In genomic region chr5:159262859-159263568, GRCh38 we compare ENCODE assay signal across 8 cellular contexts.
A peak's percentile ranks its signal among the peaks of the same experiment; 100 is the strongest.
DNase-seq lines count a peak whose midpoint lies in the region; ATAC-seq and FAIRE-seq lines count a peak whose summit lies in the region.

UBLCP1 (plus strand) TSS chr5:159263290; CDS start chr5:159268916, 5,626 bp downstream.

- peak; percentile 60 for FAIRE-seq in islet of Langerhans (lab: Jason Lieb, UNC)

- ATAC-seq in GM19025 (IDR thresholded peaks at IDR 0.05; ENCODE audit: low read depth, unreplicated experiment) (peak; percentile 94), HG03280 (IDR thresholded peaks at IDR 0.05; ENCODE audit: unreplicated experiment) (peak; percentile 93)

- DNase-seq in AG08396 (ENCODE audit: low spot score) (peak; percentile 89), NCI-H446 (lab: John Stamatoyannopoulos, UW) (peak; percentile 50 to 68)
- peak; percentile 65 for DNase-seq in activated CD4-positive, CD25-positive, alpha-beta regulatory T cell treated with anti-CD3 and anti-CD28 coated beads, Interleukin-2, amount 50 U/mL, for 16 hours (ENCODE audit: low read depth, low spot score)
- peak; percentile 83 for DNase-seq in central memory CD4-positive, alpha-beta T cell
- peak; percentile 72 for DNase-seq in stimulated activated CD4-positive, alpha-beta T cell treated with anti-CD3 and anti-CD28 coated beads, Interleukin-12 subunit alpha, Interleukin-12 subunit beta, amount 100 ng/mL, for 4 hours

Comparison
In these comparisons a context has a peak if more than half of its experiments do, and no peak if none do; other contexts are left out.
1. Peak in every context shown above with its lines: DNase-seq and ATAC-seq.